In genomic region chr1:10762153-10762523, GRCh38 we compare ENCODE assay signal across 18 cellular contexts. TPM values are rescaled to one million over a fixed set of nuclear protein-coding genes. Genes with fewer than 3 reads are reported as not detected.
DNase-seq lines count a peak whose midpoint lies in the region; ATAC-seq, FAIRE-seq and TF ChIP-seq lines count a peak whose summit lies in the region.
"Had no signal": no experiment of that assay in that cellular context is flagged by ENCODE, and none has a peak within 500 bp of the region (broad histone marks: within the 10 kb centered on the region; RNA-seq: fewer than 3 reads in every experiment).

No MANE protein-coding gene starts in this region.

- H3K27ac Mint-ChIP-seq in H9, result no peak overlapping the region
- H3K27ac Mint-ChIP-seq in activated naive CD8-positive, alpha-beta T cell treated with anti-CD3 and anti-CD28 coated beads, Interleukin-2, amount 50 U/mL, for 24 hours, result no peak overlapping the region
- H3K27ac Mint-ChIP-seq: activated CD8-positive, alpha-beta T cell treated with anti-CD3 and anti-CD28 coated beads, Interleukin-2, amount 10 ng/mL, durations not matched to agents 7 days and 5 days; activated naive CD4-positive, alpha-beta T cell treated with anti-CD3 and anti-CD28 coated beads, Interleukin-2, amount 50 U/mL, for 24 hours; CD4-positive, CD25-positive, alpha-beta regulatory T cell had no signal

- H2BK5ac ChIP-seq in H9 (ENCODE audit: insufficient read length, low read length), result no peak overlapping the region

- no peaks in the 10 kb centered on the region for H3K27me3 Mint-ChIP-seq in H9 (ENCODE audit: low read depth)
- H3K27me3 Mint-ChIP-seq in activated naive CD8-positive, alpha-beta T cell treated with anti-CD3 and anti-CD28 coated beads, Interleukin-2, amount 50 U/mL, for 24 hours, result peaks cover 4% of the 10 kb centered on the region
- H3K27me3 Mint-ChIP-seq: activated naive CD4-positive, alpha-beta T cell treated with anti-CD3 and anti-CD28 coated beads, Interleukin-2, amount 50 U/mL, for 24 hours had no signal

- no peaks in the 10 kb centered on the region for H4K20me1 ChIP-seq in H9 (ENCODE audit: control insufficient read depth, insufficient read depth, insufficient read length)

- no peak overlapping the region for H4K91ac ChIP-seq in H9 (ENCODE audit: insufficient read length, low read depth, low read length)

- H3K9me3 ChIP-seq in H9 (ENCODE audit: control insufficient read depth, low read depth, low read length) (no peaks in the 10 kb centered on the region), duodenal mucosa (ENCODE audit: control insufficient read depth in 1 of 2, low read length in 2 of 2) (no peaks in the 10 kb centered on the region), mucosa of rectum (ENCODE audit: control insufficient read depth in 2 of 2, low read length in 2 of 2) (no peaks in the 10 kb centered on the region), small intestine (ENCODE audit: control insufficient read depth, low read depth) (no peaks in the 10 kb centered on the region)

- H3K4me1 ChIP-seq in H9 (ENCODE audit: insufficient read depth, low read length), result no peaks in the 10 kb centered on the region; the same call in 1 of the 2 replicates
- H3K4me1 ChIP-seq in duodenal mucosa (ENCODE audit: control insufficient read depth in 1 of 2, insufficient read depth in 2 of 2, low read length in 2 of 2), result peaks cover 92 to 95% of the 10 kb centered on the region in 2 donors
- peaks cover 66 to 84% of the 10 kb centered on the region in 2 donors for H3K4me1 ChIP-seq in mucosa of rectum (ENCODE audit: control insufficient read depth in 2 of 2, insufficient read depth in 2 of 2, low read length in 2 of 2)
- H3K4me1 ChIP-seq in small intestine (ENCODE audit: control insufficient read depth in 2 of 2, insufficient read depth in 1 of 2, low read depth in 1 of 2, low read length in 1 of 2), result peaks cover 9 to 26% of the 10 kb centered on the region in 2 donors

- no peak overlapping the region for H2AK5ac ChIP-seq in H9 (ENCODE audit: insufficient read length, low read length)

- H3K4me3 ChIP-seq in duodenal mucosa (ENCODE audit: low read depth in 1 of 2, low read length in 2 of 2) (no peak overlapping the region), mucosa of rectum (ENCODE audit: low read length in 2 of 2) (no peak overlapping the region), small intestine (ENCODE audit: low read depth in 1 of 2, low read length in 2 of 2) (no peak overlapping the region)

- no peak overlapping the region for H4K5ac ChIP-seq in H9 (ENCODE audit: insufficient read length, low read depth, low read length)

- H3K4me1 Mint-ChIP-seq in H9, result peaks cover 17 to 23% of the 10 kb centered on the region in 2 experiments
- H3K4me1 Mint-ChIP-seq in activated naive CD8-positive, alpha-beta T cell treated with anti-CD3 and anti-CD28 coated beads, Interleukin-2, amount 50 U/mL, for 24 hours, result peaks cover 3% of the 10 kb centered on the region
- H3K4me1 Mint-ChIP-seq: activated naive CD4-positive, alpha-beta T cell treated with anti-CD3 and anti-CD28 coated beads, Interleukin-2, amount 50 U/mL, for 24 hours had no signal

- peaks cover 3 to 7% of the 10 kb centered on the region in 2 donors for H3K36me3 ChIP-seq in duodenal mucosa (ENCODE audit: control insufficient read depth in 1 of 2, insufficient read depth in 2 of 2, low read length in 2 of 2)
- H3K36me3 ChIP-seq in mucosa of rectum (ENCODE audit: control insufficient read depth in 2 of 2, insufficient read depth in 2 of 2, low read length in 2 of 2), result peaks cover 0 to 4% of the 10 kb centered on the region in 2 donors
- no peaks in the 10 kb centered on the region for H3K36me3 ChIP-seq in small intestine (ENCODE audit: control insufficient read depth in 2 of 2, insufficient read depth in 2 of 2, low read length in 2 of 2)

- H3K36me3 Mint-ChIP-seq in H9 (ENCODE audit: insufficient read depth in 1 of 3, low read depth in 3 of 3), result no peaks in the 10 kb centered on the region
- H3K36me3 Mint-ChIP-seq in activated naive CD8-positive, alpha-beta T cell treated with anti-CD3 and anti-CD28 coated beads, Interleukin-2, amount 50 U/mL, for 24 hours (ENCODE audit: low read depth), result no peaks in the 10 kb centered on the region
- H3K36me3 Mint-ChIP-seq: activated naive CD4-positive, alpha-beta T cell treated with anti-CD3 and anti-CD28 coated beads, Interleukin-2, amount 50 U/mL, for 24 hours; CD4-positive, CD25-positive, alpha-beta regulatory T cell had no signal

- no peak for ATAC-seq in HG03457 (IDR thresholded peaks at IDR 0.05; ENCODE audit: unreplicated experiment)
- no peak for ATAC-seq in activated naive CD8-positive, alpha-beta T cell treated with anti-CD3 and anti-CD28 coated beads, Interleukin-2, amount 50 U/mL, for 24 hours
- ATAC-seq: activated CD8-positive, alpha-beta T cell treated with anti-CD3 and anti-CD28 coated beads, Interleukin-2, amount 10 ng/mL, durations not matched to agents 7 days and 5 days had no signal

- no peak overlapping the region for H2AFZ ChIP-seq in H9 (ENCODE audit: low read length)

- H3K79me1 ChIP-seq in H9 (ENCODE audit: insufficient read depth, low read depth, low read length, poor library complexity, severe bottlenecking), result no peaks in the 10 kb centered on the region

- no peak overlapping the region for H2BK12ac ChIP-seq in H9 (ENCODE audit: insufficient read length, low read depth, low read length)

- DNase-seq in H9 (no peak), small intestine (no peak), inferior parietal cortex (ENCODE audit: extremely low spot score) (no peak)
- DNase-seq in activated effector memory CD4-positive, alpha-beta T cell treated with Interleukin-2 at 50 U/mL for 16 hours, result no peak
- DNase-seq in activated naive CD8-positive, alpha-beta T cell treated with anti-CD3 and anti-CD28 coated beads, Interleukin-2, amount 50 U/mL, for 24 hours, result no peak
- DNase-seq: activated CD8-positive, alpha-beta T cell treated with anti-CD3 and anti-CD28 coated beads, Interleukin-2, amount 10 ng/mL, durations not matched to agents 7 days and 5 days; activated T-cell treated with anti-CD3 and anti-CD28 coated beads, Interleukin-2, amount 50 U/mL, for 1 hour; CD4-positive, CD25-positive, alpha-beta regulatory T cell; NCI-H1092 treated with DMSO at 0.1 percent for 48 hours; NCI-H524; T1000 had no signal

- H4K8ac ChIP-seq in H9 (replicated peaks; ENCODE audit: insufficient read length, low read depth, low read length), result no peak overlapping the region

- H2BK120ac ChIP-seq in H9 (ENCODE audit: low read depth, low read length, poor library complexity, severe bottlenecking), result no peak overlapping the region

- no peak overlapping the region for H3K23ac ChIP-seq in H9 (ENCODE audit: insufficient read length, low read depth, low read length)

- H3K27me3 ChIP-seq in H9 (ENCODE audit: insufficient read depth, low read length) (no peaks in the 10 kb centered on the region), duodenal mucosa (ENCODE audit: control insufficient read depth in 1 of 2, insufficient read depth in 2 of 2, low read length in 2 of 2) (no peaks in the 10 kb centered on the region), mucosa of rectum (ENCODE audit: control insufficient read depth in 2 of 2, insufficient read depth in 2 of 2, low read length in 2 of 2) (peaks cover 0 to 3% of the 10 kb centered on the region in 2 donors), small intestine (ENCODE audit: control insufficient read depth in 2 of 2, insufficient read depth in 2 of 2, low read length in 2 of 2) (no peaks in the 10 kb centered on the region)

- H3K4me3 Mint-ChIP-seq in H9, result no peak overlapping the region
- H3K4me3 Mint-ChIP-seq in activated naive CD8-positive, alpha-beta T cell treated with anti-CD3 and anti-CD28 coated beads, Interleukin-2, amount 50 U/mL, for 24 hours, result no peak overlapping the region
- H3K4me3 Mint-ChIP-seq: activated CD8-positive, alpha-beta T cell treated with anti-CD3 and anti-CD28 coated beads, Interleukin-2, amount 10 ng/mL, durations not matched to agents 7 days and 5 days; activated naive CD4-positive, alpha-beta T cell treated with anti-CD3 and anti-CD28 coated beads, Interleukin-2, amount 50 U/mL, for 24 hours; CD4-positive, CD25-positive, alpha-beta regulatory T cell; nephron had no signal

- H3K4ac ChIP-seq in H9 (ENCODE audit: low read depth, low read length), result no peak overlapping the region

- no peak overlapping the region for H3K18ac ChIP-seq in H9 (ENCODE audit: insufficient read length, low read depth, low read length)

- H3K23me2 ChIP-seq in H9 (ENCODE audit: insufficient read length, low read depth, low read length, poor library complexity, severe bottlenecking), result no peaks in the 10 kb centered on the region

- no peaks in the 10 kb centered on the region for H3K9me3 Mint-ChIP-seq in H9
- no peaks in the 10 kb centered on the region for H3K9me3 Mint-ChIP-seq in activated naive CD8-positive, alpha-beta T cell treated with anti-CD3 and anti-CD28 coated beads, Interleukin-2, amount 50 U/mL, for 24 hours
- H3K9me3 Mint-ChIP-seq: activated naive CD4-positive, alpha-beta T cell treated with anti-CD3 and anti-CD28 coated beads, Interleukin-2, amount 50 U/mL, for 24 hours; nephron had no signal

- WGBS in H9 (ENCODE audit: extremely low coverage, insufficient read length, low lambda C conversion rate), result no CpG with 5 or more reads among the region's 6 CpGs
- 26 to 40% (median 39%) methylated on average over 6 of the region's 6 CpGs for WGBS in small intestine, 3 donors

- no peak overlapping the region for H3K56ac ChIP-seq in H9 (ENCODE audit: insufficient read length, low read depth, low read length)

- no peak overlapping the region for H3K27ac ChIP-seq in H9 (ENCODE audit: insufficient read length, low read depth, low read length)
- peak overlapping the region; percentile 67 for H3K27ac ChIP-seq in duodenal mucosa (ENCODE audit: low read depth, low read length)
- peak overlapping the region; percentile 94 to 95 for H3K27ac ChIP-seq in mucosa of rectum (ENCODE audit: low read depth in 2 of 2, low read length in 2 of 2)
- peak overlapping the region; percentile 73 to 94 for H3K27ac ChIP-seq in small intestine (ENCODE audit: low read depth in 1 of 2, low read length in 1 of 2)
- H3K27ac ChIP-seq: RWPE1 had no signal

- H3K14ac ChIP-seq in H9 (ENCODE audit: insufficient read depth, low read length), result peak overlapping the region; percentile 83

- FAIRE-seq in small intestine (lab: Jason Lieb, UNC), result no peak
- FAIRE-seq: keratinocyte had no signal

- no peak overlapping the region for H2BK20ac ChIP-seq in H9 (ENCODE audit: low read depth, low read length, poor library complexity, severe bottlenecking)

- no peak overlapping the region for H2BK15ac ChIP-seq in H9 (ENCODE audit: low read depth, low read length)

- H3K9ac ChIP-seq in H9 (ENCODE audit: extremely low read depth, insufficient read length, low read length), result no peak overlapping the region
- H3K9ac ChIP-seq in duodenal mucosa (ENCODE audit: low read depth in 1 of 2, low read length in 2 of 2), result peak overlapping the region; percentile 34 to 35
- peak overlapping the region; percentile 56 to 79 for H3K9ac ChIP-seq in mucosa of rectum (ENCODE audit: low read depth in 1 of 2, low read length in 2 of 2)

- TF ChIP-seq CTCF in H9 (conservative IDR thresholded peaks at IDR 0.05), result no peak

- no peak overlapping the region for H3K4me2 ChIP-seq in H9 (ENCODE audit: insufficient read depth, insufficient read length, low read length)

- no peaks in the 10 kb centered on the region for H3K79me2 ChIP-seq in H9 (ENCODE audit: insufficient read depth, low read length)

- H3T11ph ChIP-seq in H9 (ENCODE audit: low read length), result no peak overlapping the region

RNA-seq across cellular contexts. Expression of gene CASZ1, which starts 34.3 kb away (rescaled TPM):
- total RNA-seq in H9 (2021), result 2.3 and 3.9 TPM in 2 replicates
- polyA plus RNA-seq in small intestine, result 10 to 100 TPM; 13.5 to 23.0 (median 15.4) TPM
